In the genomic region with DNA sequence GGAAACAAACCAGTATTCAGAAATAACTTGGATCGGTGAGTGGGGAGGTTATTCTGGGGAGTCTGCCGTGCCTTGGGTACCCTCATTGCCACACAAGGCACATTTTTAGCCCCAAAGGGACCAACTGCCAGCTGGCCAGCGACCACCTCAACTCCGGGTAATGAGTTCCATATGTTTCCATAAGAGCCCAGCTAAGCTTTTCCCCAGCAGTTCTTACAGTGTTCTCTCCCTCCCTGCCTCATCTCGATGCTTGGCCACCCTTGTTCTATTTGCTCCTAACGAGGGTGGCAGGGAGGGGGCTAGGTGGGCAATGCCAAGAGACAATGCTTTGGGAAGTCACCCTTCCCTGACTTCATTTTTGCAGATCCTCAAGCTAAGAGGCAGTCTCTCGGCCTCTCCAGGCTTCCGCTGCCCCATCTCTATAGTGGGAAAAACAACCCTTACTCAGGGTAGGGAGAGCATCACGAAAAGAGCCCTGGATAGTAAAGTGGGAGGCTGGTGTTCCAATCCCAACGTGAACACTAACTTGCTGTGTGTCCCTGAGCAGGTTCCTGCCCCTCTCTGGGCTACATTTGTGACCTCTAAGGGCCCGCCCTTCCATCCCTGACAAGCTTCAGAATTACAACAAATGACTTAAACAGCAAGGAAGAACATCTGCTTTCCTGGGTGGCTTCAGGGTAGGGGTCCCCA, we compare ENCODE assay signal across 9 cellular contexts. TPM values are rescaled to one million over a fixed set of nuclear protein-coding genes. Genes with fewer than 3 reads are reported as not detected.
DNase-seq lines count a peak whose midpoint lies in the region; ATAC-seq, FAIRE-seq and TF ChIP-seq lines count a peak whose summit lies in the region.
"Had no signal": no experiment of that assay in that cellular context is flagged by ENCODE, and none has a peak within 500 bp of the region (broad histone marks: within the 10 kb centered on the region; RNA-seq: fewer than 3 reads in every experiment).

No MANE protein-coding gene starts in this region.

- no peaks in the 10 kb centered on the region for H4K20me1 ChIP-seq in K562 (replicated peaks; ENCODE audit: control insufficient read depth, insufficient read depth, low read length)

- TF ChIP-seq CTCF in A549 (IDR thresholded peaks at IDR 0.05) (no peak), K562 (IDR thresholded peaks at IDR 0.05 in 2 of 3, conservative IDR thresholded peaks at IDR 0.05 in 1 of 3; ENCODE audit: insufficient read depth in 2 of 3, low read depth in 1 of 3, low read length in 3 of 3) (no peak)

- H3K79me2 ChIP-seq in K562 (ENCODE audit: control insufficient read depth, insufficient read depth, low read length) = peaks cover 31% of the 10 kb centered on the region

- intact Hi-C loops in K562 (cut with micrococcal nuclease) = no loop called here

- no peak for FAIRE-seq in A549 (lab: Jason Lieb, UNC)
- no peak for FAIRE-seq in K562 (lab: Jason Lieb, UNC)

- WGBS in A549 (ENCODE audit: missing lambda C conversion rate) = 87% methylated on average over 11 of the region's 11 CpGs
- WGBS in K562 (ENCODE audit: insufficient coverage, low coverage, missing lambda C conversion rate) = 69% methylated on average over 11 of the region's 11 CpGs

- H3K4me1 Mint-ChIP-seq in naive thymus-derived CD8-positive, alpha-beta T cell = peaks cover 33 to 60% (median 58%) of the 10 kb centered on the region in 4 donors

- H3K36me3 ChIP-seq in HUES48 (ENCODE audit: control insufficient read depth, insufficient read depth, low read length) (peaks cover 9% of the 10 kb centered on the region; the same call in 1 of the 2 replicates), K562 (ENCODE audit: control insufficient read depth, insufficient read depth, low read length) (peaks cover 19% of the 10 kb centered on the region)

- CTCF ChIA-PET in A549 (lab: Yijun Ruan, JAX) = interaction anchor here (0.6 to 29.3 kb wide), 7 partner anchors 8 to 112 kb away, joined by 3 to 699 read pairs (median 5); no protein-coding TSS in a partner anchor
- CTCF ChIA-PET in K562 (lab: Yijun Ruan, JAX; ENCODE audit: low intra/inter-chr PET ratio) = no interaction called here

- H3K27ac Mint-ChIP-seq in naive thymus-derived CD8-positive, alpha-beta T cell = peak overlapping the region; percentile 83 to 96 (median 94)

- TF ChIP-seq RAD21 in A549 (conservative IDR thresholded peaks at IDR 0.05 in 1 of 2, IDR thresholded peaks at IDR 0.05 in 1 of 2) = no peak
- TF ChIP-seq RAD21 in K562 (CRISPR knock-in tag; conservative IDR thresholded peaks at IDR 0.05 in 1 of 2, IDR thresholded peaks at IDR 0.05 in 1 of 2) = no peak

- peaks cover 50% of the 10 kb centered on the region for H3K4me1 ChIP-seq in A549
- peaks cover 37% of the 10 kb centered on the region for H3K4me1 ChIP-seq in HUES48 (ENCODE audit: control insufficient read depth, insufficient read depth, low read length)
- peaks cover 42 to 54% of the 10 kb centered on the region in 2 experiments for H3K4me1 ChIP-seq in K562 (replicated peaks in 1 of 2; ENCODE audit: control insufficient read depth in 2 of 2, insufficient read depth in 2 of 2, low read length in 2 of 2)

- no peaks in the 10 kb centered on the region for H3K27me3 Mint-ChIP-seq in naive thymus-derived CD8-positive, alpha-beta T cell

- no peaks in the 10 kb centered on the region for H3K9me3 Mint-ChIP-seq in naive thymus-derived CD8-positive, alpha-beta T cell

- H3K36me3 Mint-ChIP-seq in naive thymus-derived CD8-positive, alpha-beta T cell = peaks cover 0 to 10% (median 3%) of the 10 kb centered on the region in 3 donors

- H3K27ac ChIP-seq in A549 (peak overlapping the region; percentile 96 to 98), HUES48 (ENCODE audit: low read depth, low read length) (peak overlapping the region; percentile 93), K562 (ENCODE audit: extremely low read depth, low read depth, low read length) (peak overlapping the region; percentile 90; the same call in 1 of the 3 replicates)

- DNase-seq in A549 (ENCODE audit: low read depth in 1 of 2, low spot score in 1 of 2) (no peak), K562 (ENCODE audit: extremely low read depth in 1 of 4, low spot score in 3 of 4) (no peak), cortex of kidney (lab: John Stamatoyannopoulos, UW) (no peak), DMS53 (lab: John Stamatoyannopoulos, UW) (no peak)
- DNase-seq in naive thymus-derived CD8-positive, alpha-beta T cell = no peak
- no peak for DNase-seq in stimulated activated CD4-positive, alpha-beta T cell treated with anti-CD3 and anti-CD28 coated beads, Interleukin-1b, Interleukin-23, amount 100 ng/mL, for 48 hours
- DNase-seq: amygdala had no signal

- no peaks in the 10 kb centered on the region for H3K9me1 ChIP-seq in K562 (ENCODE audit: control insufficient read depth, insufficient read depth, low read length)

- peak overlapping the region; percentile 77 for H3K4me2 ChIP-seq in A549
- no peak overlapping the region; the same call in 1 of the 2 replicates for H3K4me2 ChIP-seq in K562 (ENCODE audit: insufficient read depth, low read length)

- in situ Hi-C loops in K562 (cut with MboI) = no loop called here

- TF ChIP-seq POLR2A in A549 (IDR thresholded peaks at IDR 0.05; ENCODE audit: low read length) (no peak), K562 (conservative IDR thresholded peaks at IDR 0.05) (no peak)

- H3K4me3 ChIP-seq in A549 (no peak overlapping the region; the same call in 1 of the 3 replicates), HUES48 (ENCODE audit: low read depth, low read length) (no peak overlapping the region), K562 (no peak overlapping the region)

- 0 out of 2 replicates have a peak overlapping the region, but pooled peaks have one; percentile 90 for H2AFZ ChIP-seq in K562 (ENCODE audit: low read depth, low read length)

- H3K27me3 ChIP-seq in HUES48 (ENCODE audit: control insufficient read depth, insufficient read depth, low read length) (peaks cover 29% of the 10 kb centered on the region), K562 (ENCODE audit: control insufficient read depth in 2 of 2, insufficient read depth in 2 of 2, low read length in 2 of 2) (no peaks in the 10 kb centered on the region)

- H3K9me3 ChIP-seq in A549 (no peaks in the 10 kb centered on the region), HUES48 (ENCODE audit: control insufficient read depth, insufficient read depth, low read length) (no peaks in the 10 kb centered on the region), K562 (replicated peaks; ENCODE audit: control insufficient read depth, insufficient read depth, low read depth, low read length) (no peaks in the 10 kb centered on the region)

- peak overlapping the region; percentile 79 to 98 (median 91) for H3K4me3 Mint-ChIP-seq in naive thymus-derived CD8-positive, alpha-beta T cell

- H3K9ac ChIP-seq in HUES48 (ENCODE audit: low read depth, low read length) = no peak overlapping the region
- H3K9ac ChIP-seq in K562 (ENCODE audit: insufficient read depth in 1 of 2, low read depth in 2 of 2, low read length in 2 of 2) = no peak overlapping the region; a peak in 1 of 4 replicates

- no peak for ATAC-seq in A549
- ATAC-seq in K562 = no peak
- no peak for ATAC-seq in naive thymus-derived CD8-positive, alpha-beta T cell
- ATAC-seq in GM18870 (IDR thresholded peaks at IDR 0.05; ENCODE audit: unreplicated experiment) = no peak

- POLR2A ChIA-PET in A549 (lab: Yijun Ruan, JAX) (interaction anchor here (0.7 to 3.7 kb wide), 6 partner anchors 9 to 138 kb away, joined by 3 to 31 read pairs (median 12); partner anchors contain the start of gene RPL11), K562 (lab: Yijun Ruan, JAX) (interaction anchor here (0.6 to 2.5 kb wide), 11 partner anchors 8 to 648 kb away, joined by 3 to 8 read pairs (median 5); partner anchors contain the start of gene RPL11)
- POLR2A ChIA-PET in naive thymus-derived CD8-positive, alpha-beta T cell (lab: Charles Lee) = interaction anchor here (0.7 to 21.9 kb wide), 9 partner anchors 8 to 139 kb away, joined by 3 to 612 read pairs (median 41); partner anchors contain the start of genes RPL11 and TCEA3

- no peak for TF ChIP-seq EP300 in A549 (IDR thresholded peaks at IDR 0.05)
- TF ChIP-seq EP300 in K562 (IDR thresholded peaks at IDR 0.05; ENCODE audit: low read length) = no peak

- no TSS peak for BruUV-seq in K562 (replicated peaks; lab: Mats Ljungman, UMichigan)

RNA-seq across cellular contexts. Expression of gene ID3, which starts 6.0 kb away (rescaled TPM):
- polyA plus RNA-seq in A549 (2011; rRNA removed) = 171 and 193 TPM in 2 replicates
- polyA plus RNA-seq in A549 (2012; cell fraction: cytosol; rRNA removed) = 847 and 922 TPM in 2 replicates
- polyA plus RNA-seq in A549 (2012; cell fraction: nucleus; rRNA removed) = 1,068 and 1,236 TPM in 2 replicates
- polyA plus RNA-seq in A549 (2017; fragmentation: RNase III; extraction: RNeasy Plus Mini Kit Qiagen cat#74134 plus additional on column Dnase treatment) = 209 to 336 TPM (median 288 TPM) in 3 replicates
- 142 and 176 TPM in 2 replicates for polyA minus RNA-seq in A549 (2011; rRNA and poly(A)+ RNA removed)
- total RNA-seq in K562 (2011; cell fraction: chromatin; rRNA removed; ENCODE audit: low replicate concordance) = 41.1 and 121 TPM in 2 replicates
- 126 and 137 TPM in 2 replicates for total RNA-seq in K562 (2011; cell fraction: nucleolus; rRNA removed)
- 87.5 and 98.1 TPM in 2 replicates for total RNA-seq in K562 (2011; cell fraction: nucleoplasm; rRNA removed)
- 50.9 and 59.4 TPM in 2 replicates for total RNA-seq in K562 (2014; rRNA removed)
- 12.6 and 17.2 TPM in 2 replicates for total RNA-seq in K562 (2014; rRNA removed; fragmentation: Illumina TruSeq; extraction: Trizol)
- total RNA-seq in K562 (2015; rRNA removed; fragmentation: Illumina TruSeq; extraction: Trizol) = 17.7 and 20.4 TPM in 2 replicates
- 42.2 and 44.8 TPM in 2 replicates for total RNA-seq in K562 (2021)
- polyA plus RNA-seq in K562 (2011; rRNA removed) = 28.6 and 59.8 TPM in 2 replicates
- polyA plus RNA-seq in K562 (2011; cell fraction: cytosol; rRNA removed) = 78.3 and 218 TPM in 2 replicates
- 52.1 and 90.3 TPM in 2 replicates for polyA plus RNA-seq in K562 (2011; cell fraction: nucleus; rRNA removed)
- 63.0 and 66.6 TPM in 2 replicates for polyA plus RNA-seq in K562 (2012)
- 23.5 and 30.8 TPM in 2 replicates for polyA plus RNA-seq in K562 (2014; fragmentation: Illumina TruSeq; extraction: Trizol)
- polyA plus RNA-seq in K562 (2014; fragmentation: Nextera tagmentation; extraction: Ambion mirVana) = 10 to 100 TPM in 1 of 2 experiments, 1 to 10 TPM in 1; 6.8 to 13.2 TPM
- 44.4 and 54.2 TPM in 2 replicates for polyA plus RNA-seq in K562 (2014; rRNA removed)
- polyA minus RNA-seq in K562 (2011; rRNA and poly(A)+ RNA removed) = 9.7 and 17.8 TPM in 2 replicates
- polyA minus RNA-seq in K562 (2011; cell fraction: cytosol; rRNA and poly(A)+ RNA removed) = 23.9 and 44.6 TPM in 2 replicates
- polyA minus RNA-seq in K562 (2011; cell fraction: nucleus; rRNA and poly(A)+ RNA removed) = 65.3 and 68.1 TPM in 2 replicates
- 10 to 100 TPM; 60.9 to 64.8 TPM for total RNA-seq in naive thymus-derived CD8-positive, alpha-beta T cell
- 1 to 10 TPM; 2.7 to 10.0 (median 4.6) TPM for polyA plus RNA-seq in naive thymus-derived CD8-positive, alpha-beta T cell

RNA-seq across cellular contexts. Expression of gene E2F2, which starts 22.3 kb away (rescaled TPM):
- polyA plus RNA-seq in A549 (2011; rRNA removed) (0.90 and 1.6 TPM in 2 replicates), A549 (2017; fragmentation: RNase III; extraction: RNeasy Plus Mini Kit Qiagen cat#74134 plus additional on column Dnase treatment) (3.4 to 3.9 TPM (median 3.4 TPM) in 3 replicates), K562 (2011; rRNA removed) (3.1 and 4.2 TPM in 2 replicates), K562 (2014; fragmentation: Illumina TruSeq; extraction: Trizol) (14.3 and 16.1 TPM in 2 replicates), K562 (2014; fragmentation: Nextera tagmentation; extraction: Ambion mirVana) (1 to 10 TPM; 3.8 to 4.0 TPM), K562 (2014; rRNA removed) (10.1 and 10.3 TPM in 2 replicates)
- 1.8 and 2.4 TPM in 2 replicates for polyA plus RNA-seq in A549 (2012; cell fraction: cytosol; rRNA removed)
- 6.3 and 9.0 TPM in 2 replicates for polyA plus RNA-seq in A549 (2012; cell fraction: nucleus; rRNA removed)
- 3.0 and 3.3 TPM in 2 replicates for polyA minus RNA-seq in A549 (2011; rRNA and poly(A)+ RNA removed)
- total RNA-seq in K562 (2011; cell fraction: chromatin; rRNA removed; ENCODE audit: low replicate concordance) = 29.6 and 39.0 TPM in 2 replicates
- 13.2 and 15.8 TPM in 2 replicates for total RNA-seq in K562 (2011; cell fraction: nucleolus; rRNA removed)
- 21.7 and 23.2 TPM in 2 replicates for total RNA-seq in K562 (2011; cell fraction: nucleoplasm; rRNA removed)
- total RNA-seq in K562 (2014; rRNA removed) (14.9 and 19.9 TPM in 2 replicates), K562 (2014; rRNA removed; fragmentation: Illumina TruSeq; extraction: Trizol) (11.0 and 11.4 TPM in 2 replicates), K562 (2015; rRNA removed; fragmentation: Illumina TruSeq; extraction: Trizol) (11.7 and 12.0 TPM in 2 replicates), K562 (2021) (22.5 and 25.3 TPM in 2 replicates)
- 3.0 and 3.9 TPM in 2 replicates for polyA plus RNA-seq in K562 (2011; cell fraction: cytosol; rRNA removed)
- polyA plus RNA-seq in K562 (2011; cell fraction: nucleus; rRNA removed) = 8.1 and 9.2 TPM in 2 replicates
- 9.2 and 10.2 TPM in 2 replicates for polyA plus RNA-seq in K562 (2012)
- 3.5 and 4.7 TPM in 2 replicates for polyA minus RNA-seq in K562 (2011; rRNA and poly(A)+ RNA removed)
- 5.8 and 6.5 TPM in 2 replicates for polyA minus RNA-seq in K562 (2011; cell fraction: cytosol; rRNA and poly(A)+ RNA removed)
- 5.1 and 8.9 TPM in 2 replicates for polyA minus RNA-seq in K562 (2011; cell fraction: nucleus; rRNA and poly(A)+ RNA removed)
- under 1 TPM; 0.10 to 0.14 TPM for total RNA-seq in naive thymus-derived CD8-positive, alpha-beta T cell
- polyA plus RNA-seq in naive thymus-derived CD8-positive, alpha-beta T cell = under 1 TPM in 2 of 3 donors, not detected in 1; 0.05 to 0.14 TPM

Comparison
In these comparisons a context has a peak if more than half of its experiments do, and no peak if none do; other contexts are left out.
1. Of the 35 proteins assayed by ChIP-seq in both K562 and A549: peak only in K562: ESRRA and HDAC2; only in A549: none; in both: KDM1A and ZFP36; in neither: 30; mixed calls (peak in some experiments, not most) for 1.